Comparison of ENCODE assay signal across 11 cellular contexts in the genomic region with DNA sequence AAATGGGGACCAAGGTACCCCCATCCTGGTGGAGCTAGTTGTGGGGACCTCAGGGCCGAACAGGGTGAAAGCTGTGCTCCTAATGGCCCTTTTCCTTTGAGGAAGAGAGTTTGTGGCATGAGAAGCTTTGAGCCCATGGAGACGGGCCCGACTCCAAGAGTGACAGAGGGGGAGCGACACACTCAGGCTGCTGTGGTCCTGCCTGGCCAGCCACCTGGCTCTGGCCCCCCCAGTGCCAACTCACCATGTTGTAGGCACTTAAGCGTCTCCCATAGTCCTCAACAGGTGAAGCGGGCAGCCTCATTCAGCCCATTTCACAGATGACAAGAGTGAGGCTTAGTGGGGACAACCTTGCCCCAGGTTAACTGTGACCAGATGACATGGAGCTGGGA. TPM values are rescaled to one million over a fixed set of nuclear protein-coding genes. Genes with fewer than 3 reads are reported as not detected.
DNase-seq lines count a peak whose midpoint lies in the region; ATAC-seq and TF ChIP-seq lines count a peak whose summit lies in the region.
"Had no signal": no experiment of that assay in that cellular context is flagged by ENCODE, and none has a peak within 500 bp of the region (broad histone marks: within the 10 kb centered on the region; RNA-seq: fewer than 3 reads in every experiment).

No MANE protein-coding gene starts in this region.

- DNase-seq in CD8-positive, alpha-beta memory T cell = no peak
- no peak for DNase-seq in activated T-helper 2 cell treated with anti-CD3 and anti-CD28 coated beads, Interferon-gamma antibody, Interleukin-2, Interleukin-4, amounts not matched to agents 10 μg/mL and 5 μg/mL and 100 μg/mL, durations not matched to agents 14 hours and 24 hours and 36 hours (ENCODE audit: low spot score)
- DNase-seq in naive thymus-derived CD8-positive, alpha-beta T cell = no peak
- no peak for DNase-seq in hypothalamus (lab: John Stamatoyannopoulos, UW)
- DNase-seq in suprapubic skin (ENCODE audit: low spot score in 2 of 2) = no peak
- DNase-seq: body of pancreas, NCI-H146, NCI-H526 treated with DMSO at 0.1 percent for 48 hours had no signal

- H3K27me3 ChIP-seq in CD8-positive, alpha-beta memory T cell (ENCODE audit: insufficient read depth, low read length, poor library complexity, severe bottlenecking) = no peaks in the 10 kb centered on the region
- H3K27me3 ChIP-seq in suprapubic skin = peaks cover 17% of the 10 kb centered on the region
- H3K27me3 ChIP-seq: body of pancreas had no signal

- H3K4me3 ChIP-seq in CD8-positive, alpha-beta memory T cell (ENCODE audit: low read length) = peak overlapping the region; percentile 98
- H3K4me3 ChIP-seq in suprapubic skin = no peak overlapping the region
- H3K4me3 ChIP-seq: body of pancreas had no signal

- H3K36me3 ChIP-seq in CD8-positive, alpha-beta memory T cell (ENCODE audit: insufficient read depth, low read length) = no peaks in the 10 kb centered on the region
- H3K36me3 ChIP-seq in KOPT-K1 (ENCODE audit: insufficient read depth, low read length) (no peaks in the 10 kb centered on the region), suprapubic skin (no peaks in the 10 kb centered on the region)

- intact Hi-C loops in activated T-helper 2 cell treated with anti-CD3 and anti-CD28 coated beads, Interferon-gamma antibody, Interleukin-2, Interleukin-4, amounts not matched to agents 10 μg/mL and 5 μg/mL and 100 μg/mL, durations not matched to agents 14 hours and 24 hours and 36 hours (cut with micrococcal nuclease) = loop anchor here (1.0 to 2.0 kb wide), 2 partner anchors 53 to 805 kb away; no protein-coding TSS in a partner anchor

- no peak for TF ChIP-seq CTCF in suprapubic skin (IDR thresholded peaks at IDR 0.05)

- peaks cover 0 to 13% of the 10 kb centered on the region in 2 donors for H3K27me3 Mint-ChIP-seq in CD8-positive, alpha-beta memory T cell
- H3K27me3 Mint-ChIP-seq in activated T-helper 2 cell treated with anti-CD3 and anti-CD28 coated beads, Interferon-gamma antibody, Interleukin-2, Interleukin-4, amounts not matched to agents 10 μg/mL and 5 μg/mL and 100 μg/mL, durations not matched to agents 14 hours and 24 hours and 36 hours (ENCODE audit: low read depth) = no peaks in the 10 kb centered on the region
- no peaks in the 10 kb centered on the region for H3K27me3 Mint-ChIP-seq in naive thymus-derived CD8-positive, alpha-beta T cell

- H3K4me1 Mint-ChIP-seq in CD8-positive, alpha-beta memory T cell = peaks cover 79 to 92% (median 83%) of the 10 kb centered on the region in 3 donors
- peaks cover 59% of the 10 kb centered on the region for H3K4me1 Mint-ChIP-seq in activated T-helper 2 cell treated with anti-CD3 and anti-CD28 coated beads, Interferon-gamma antibody, Interleukin-2, Interleukin-4, amounts not matched to agents 10 μg/mL and 5 μg/mL and 100 μg/mL, durations not matched to agents 14 hours and 24 hours and 36 hours (ENCODE audit: low read depth)
- peaks cover 41 to 97% (median 89%) of the 10 kb centered on the region in 4 donors for H3K4me1 Mint-ChIP-seq in naive thymus-derived CD8-positive, alpha-beta T cell

- peak overlapping the region; percentile 92 to 100 (median 100) for H3K27ac Mint-ChIP-seq in CD8-positive, alpha-beta memory T cell
- H3K27ac Mint-ChIP-seq in activated T-helper 2 cell treated with anti-CD3 and anti-CD28 coated beads, Interferon-gamma antibody, Interleukin-2, Interleukin-4, amounts not matched to agents 10 μg/mL and 5 μg/mL and 100 μg/mL, durations not matched to agents 14 hours and 24 hours and 36 hours = peak overlapping the region; percentile 99
- H3K27ac Mint-ChIP-seq in naive thymus-derived CD8-positive, alpha-beta T cell = peak overlapping the region; percentile 92 to 100 (median 99)

- H3K9me3 Mint-ChIP-seq in CD8-positive, alpha-beta memory T cell = no peaks in the 10 kb centered on the region
- H3K9me3 Mint-ChIP-seq in activated T-helper 2 cell treated with anti-CD3 and anti-CD28 coated beads, Interferon-gamma antibody, Interleukin-2, Interleukin-4, amounts not matched to agents 10 μg/mL and 5 μg/mL and 100 μg/mL, durations not matched to agents 14 hours and 24 hours and 36 hours = no peaks in the 10 kb centered on the region
- H3K9me3 Mint-ChIP-seq in naive thymus-derived CD8-positive, alpha-beta T cell = no peaks in the 10 kb centered on the region

- 85% methylated on average over 6 of the region's 6 CpGs for WGBS in suprapubic skin

- ATAC-seq in naive thymus-derived CD8-positive, alpha-beta T cell = no peak
- ATAC-seq in HG03097 (IDR thresholded peaks at IDR 0.05; ENCODE audit: low FRiP score, unreplicated experiment) (no peak), GM18511 (IDR thresholded peaks at IDR 0.05; ENCODE audit: unreplicated experiment) (no peak)
- ATAC-seq: body of pancreas had no signal

- POLR2A ChIA-PET in CD8-positive, alpha-beta memory T cell (lab: Charles Lee) = interaction anchor here (0.5 to 4.8 kb wide), 5 partner anchors 23 to 197 kb away, joined by 3 to 33 read pairs (median 5); no protein-coding TSS in a partner anchor
- POLR2A ChIA-PET in naive thymus-derived CD8-positive, alpha-beta T cell (lab: Charles Lee) = interaction anchor here (0.5 to 9.3 kb wide), 11 partner anchors 14 to 230 kb away, joined by 4 to 167 read pairs (median 23); no protein-coding TSS in a partner anchor

- no peaks in the 10 kb centered on the region for H3K9me3 ChIP-seq in CD8-positive, alpha-beta memory T cell (ENCODE audit: low read length)
- no peaks in the 10 kb centered on the region for H3K9me3 ChIP-seq in KOPT-K1 (ENCODE audit: insufficient read depth, low read length, poor library complexity, severe bottlenecking)
- no peaks in the 10 kb centered on the region for H3K9me3 ChIP-seq in suprapubic skin
- H3K9me3 ChIP-seq: body of pancreas had no signal

- H3K4me1 ChIP-seq in CD8-positive, alpha-beta memory T cell (ENCODE audit: insufficient read depth, low read length) = peaks cover 65% of the 10 kb centered on the region
- H3K4me1 ChIP-seq in suprapubic skin = peaks cover 13% of the 10 kb centered on the region
- H3K4me1 ChIP-seq: body of pancreas had no signal

- H3K36me3 Mint-ChIP-seq in CD8-positive, alpha-beta memory T cell = peaks cover 0 to 41% (median 8%) of the 10 kb centered on the region in 3 donors
- peaks cover 61% of the 10 kb centered on the region for H3K36me3 Mint-ChIP-seq in activated T-helper 2 cell treated with anti-CD3 and anti-CD28 coated beads, Interferon-gamma antibody, Interleukin-2, Interleukin-4, amounts not matched to agents 10 μg/mL and 5 μg/mL and 100 μg/mL, durations not matched to agents 14 hours and 24 hours and 36 hours (ENCODE audit: low read depth)
- peaks cover 5 to 9% (median 5%) of the 10 kb centered on the region in 3 donors for H3K36me3 Mint-ChIP-seq in naive thymus-derived CD8-positive, alpha-beta T cell

- H3K4me3 Mint-ChIP-seq in CD8-positive, alpha-beta memory T cell = peak overlapping the region; percentile 94 to 100 (median 99)
- peak overlapping the region; percentile 99 for H3K4me3 Mint-ChIP-seq in activated T-helper 2 cell treated with anti-CD3 and anti-CD28 coated beads, Interferon-gamma antibody, Interleukin-2, Interleukin-4, amounts not matched to agents 10 μg/mL and 5 μg/mL and 100 μg/mL, durations not matched to agents 14 hours and 24 hours and 36 hours (ENCODE audit: low read depth)
- H3K4me3 Mint-ChIP-seq in naive thymus-derived CD8-positive, alpha-beta T cell = peak overlapping the region; percentile 97 to 99 (median 98)

- CTCF ChIA-PET in CD8-positive, alpha-beta memory T cell (lab: Charles Lee) = interaction anchor here (1.1 to 5.1 kb wide), 8 partner anchors 25 to 224 kb away, joined by 3 to 23 read pairs (median 6); no protein-coding TSS in a partner anchor

- no peak for TF ChIP-seq POLR2A in suprapubic skin (IDR thresholded peaks at IDR 0.05)

- no peak for TF ChIP-seq EP300 in suprapubic skin (IDR thresholded peaks at IDR 0.05)

- H3K27ac ChIP-seq in CD8-positive, alpha-beta memory T cell (ENCODE audit: low read depth, low read length) = peak overlapping the region; percentile 92
- H3K27ac ChIP-seq in KOPT-K1 (ENCODE audit: low read depth, low read length, poor library complexity, severe bottlenecking) (peak overlapping the region; percentile 50), suprapubic skin (no peak overlapping the region)
- H3K27ac ChIP-seq: body of pancreas had no signal

RNA-seq across cellular contexts. Expression of a gene that starts 1.6 kb away (rescaled TPM):
- 10 to 100 TPM; 80.5 to 84.5 TPM for total RNA-seq in CD8-positive, alpha-beta memory T cell
- 53.7 TPM for polyA plus RNA-seq in CD8-positive, alpha-beta memory T cell
- 84.2 and 84.5 TPM in 2 replicates for total RNA-seq in activated T-helper 2 cell treated with anti-CD3 and anti-CD28 coated beads, Interferon-gamma antibody, Interleukin-2, Interleukin-4, amounts not matched to agents 10 μg/mL and 5 μg/mL and 100 μg/mL, durations not matched to agents 14 hours and 24 hours and 36 hours
- total RNA-seq in naive thymus-derived CD8-positive, alpha-beta T cell = 10 to 100 TPM; 29.3 to 29.4 TPM
- 10 to 100 TPM; 26.5 to 47.1 (median 33.9) TPM for polyA plus RNA-seq in naive thymus-derived CD8-positive, alpha-beta T cell
- 1 to 10 TPM in 1 of 4 donors, under 1 TPM in 3; 0.08 to 1.2 (median 0.23) TPM for total RNA-seq in suprapubic skin

Comparison
In these comparisons a context has a peak if more than half of its experiments do, and no peak if none do; other contexts are left out.
1. RNA of a gene that starts 1.6 kb away (total RNA-seq): 80.5 to 84.5 TPM in CD8-positive, alpha-beta memory T cell, 84.2 to 84.5 TPM in activated T-helper 2 cell treated with anti-CD3 and anti-CD28 coated beads, Interferon-gamma antibody, Interleukin-2, Interleukin-4, amounts not matched to agents 10 μg/mL and 5 μg/mL and 100 μg/mL, durations not matched to agents 14 hours and 24 hours and 36 hours and 29.3 to 29.4 TPM in naive thymus-derived CD8-positive, alpha-beta T cell; 0.08 to 1.2 TPM in suprapubic skin; every median in the first group is over 10 times any median in the second.
2. Peak in every context shown above with its lines, with median percentiles within 50 percentile points of each other: H3K27ac Mint-ChIP-seq and H3K4me3 Mint-ChIP-seq.